ENCODE assay signal across 8 cellular contexts in genomic region chr11:44133335-44133946, GRCh38. TPM values are rescaled to one million over a fixed set of nuclear protein-coding genes. Genes with fewer than 3 reads are reported as not detected.
DNase-seq lines count a peak whose midpoint lies in the region; ATAC-seq, FAIRE-seq and TF ChIP-seq lines count a peak whose summit lies in the region.

No MANE protein-coding gene starts in this region.

- peak; percentile 77 for FAIRE-seq in TTC549 (lab: Jason Lieb, UNC)

- peaks cover 0 to 42% (median 0%) of the 10 kb centered on the region in 3 donors for H3K36me3 ChIP-seq in tibial nerve

- WGBS in tibial nerve, 2 donors = 88 to 90% methylated on average over 1 of the region's 1 CpG

- intact Hi-C loops in CD4-positive, alpha-beta T cell (cut with DNase I, micrococcal nuclease) = no loop called here
- intact Hi-C loops in left ventricle myocardium superior (cut with micrococcal nuclease) = no loop called here

- H3K4me3 ChIP-seq in HL-60 (replicated peaks; ENCODE audit: insufficient read depth, low read length) = no peak overlapping the region
- H3K4me3 ChIP-seq in tibial nerve = no peak overlapping the region

- no peaks in the 10 kb centered on the region for H3K4me1 Mint-ChIP-seq in CD4-positive, alpha-beta T cell (ENCODE audit: low read depth)

- no peak overlapping the region for H3K27ac Mint-ChIP-seq in CD4-positive, alpha-beta T cell

- H3K27ac ChIP-seq in CD4-positive, alpha-beta T cell (ENCODE audit: low read depth, low read length) = no peak overlapping the region
- H3K27ac ChIP-seq in HL-60 (replicated peaks) = no peak overlapping the region
- H3K27ac ChIP-seq in tibial nerve = no peak overlapping the region

- TF ChIP-seq EP300 in tibial nerve (IDR thresholded peaks at IDR 0.05) = no peak

- H3K4me3 Mint-ChIP-seq in CD4-positive, alpha-beta T cell = no peak overlapping the region

- CTCF ChIA-PET in CD4-positive, alpha-beta T cell (lab: Charles Lee) = interaction anchor here (0.9 to 1.2 kb wide), 3 partner anchors 11 to 29 kb away, joined by 3 read pairs; no protein-coding TSS in a partner anchor

- H3K9me3 Mint-ChIP-seq in CD4-positive, alpha-beta T cell = no peaks in the 10 kb centered on the region

- H3K36me3 Mint-ChIP-seq in CD4-positive, alpha-beta T cell (ENCODE audit: low read depth) = peaks cover 89% of the 10 kb centered on the region

- H3K27me3 ChIP-seq in CD4-positive, alpha-beta T cell (ENCODE audit: control insufficient read depth, insufficient read depth, low read length) = no peaks in the 10 kb centered on the region
- H3K27me3 ChIP-seq in HL-60 (ENCODE audit: insufficient read depth, poor library complexity, severe bottlenecking) = no peaks in the 10 kb centered on the region
- no peaks in the 10 kb centered on the region for H3K27me3 ChIP-seq in tibial nerve

- TF ChIP-seq CTCF in CD4-positive, alpha-beta T cell (IDR thresholded peaks at IDR 0.05) = peak; percentile 12
- peak; percentile 46 for TF ChIP-seq CTCF in HL-60 (IDR thresholded peaks at IDR 0.05; ENCODE audit: insufficient read depth, low read length)
- TF ChIP-seq CTCF in tibial nerve (IDR thresholded peaks at IDR 0.05) = peak in 3 of 5 experiments; percentile 32 to 54 (median 50)

- no peak for DNase-seq in CD4-positive, alpha-beta T cell
- no peak for DNase-seq in HL-60 (ENCODE audit: low read depth in 1 of 2, low spot score in 1 of 2)
- DNase-seq in left ventricle myocardium superior = no peak
- DNase-seq in tibial nerve (ENCODE audit: low spot score in 2 of 2) = peak in 1 of 2 donors; percentile 19
- DNase-seq in activated CD4-positive, CD25-positive, alpha-beta regulatory T cell (lab: John Stamatoyannopoulos, UW) = no peak
- DNase-seq in stimulated activated CD4-positive, alpha-beta T cell treated with anti-CD3 and anti-CD28 coated beads, Interleukin-12 subunit alpha, Interleukin-12 subunit beta, amount 100 ng/mL, for 4 hours = no peak

- no peaks in the 10 kb centered on the region for H3K9me3 ChIP-seq in CD4-positive, alpha-beta T cell (ENCODE audit: control insufficient read depth, low read length)
- no peaks in the 10 kb centered on the region for H3K9me3 ChIP-seq in tibial nerve

- POLR2A ChIA-PET in CD4-positive, alpha-beta T cell (lab: Charles Lee) = no interaction called here

- no peaks in the 10 kb centered on the region for H3K27me3 Mint-ChIP-seq in CD4-positive, alpha-beta T cell

- no peak for ATAC-seq in CD4-positive, alpha-beta T cell (ENCODE audit: poor library complexity)
- peak; percentile 60 for ATAC-seq in left ventricle myocardium superior
- ATAC-seq in HG02759 (IDR thresholded peaks at IDR 0.05; ENCODE audit: unreplicated experiment) = no peak

- TF ChIP-seq POLR2A in tibial nerve (IDR thresholded peaks at IDR 0.05) = no peak

- peaks cover 0 to 22% (median 0%) of the 10 kb centered on the region in 4 donors for H3K4me1 ChIP-seq in tibial nerve

RNA-seq across cellular contexts. Expression of gene EXT2, which starts 38.0 kb away (rescaled TPM):
- 10 to 100 TPM; 17.1 to 17.5 TPM for total RNA-seq in CD4-positive, alpha-beta T cell
- total RNA-seq in left ventricle myocardium superior (27.2 TPM), tibial nerve (10 to 100 TPM; 69.3 to 80.0 (median 73.1) TPM)
